12 cellular contexts compared by ENCODE assay signal in genomic region chr10:99984201-99984600, GRCh38. TPM values are rescaled to one million over a fixed set of nuclear protein-coding genes. Genes with fewer than 3 reads are reported as not detected.
A peak's percentile ranks its signal among the peaks of the same experiment; 100 is the strongest.
DNase-seq lines count a peak whose midpoint lies in the region; ATAC-seq, FAIRE-seq and TF ChIP-seq lines count a peak whose summit lies in the region.
"Had no signal": no experiment of that assay in that cellular context is flagged by ENCODE, and none has a peak within 500 bp of the region (broad histone marks: within the 10 kb centered on the region; RNA-seq: fewer than 3 reads in every experiment).

No MANE protein-coding gene starts in this region.

- no peaks in the 10 kb centered on the region for H3K4me1 ChIP-seq in colonic mucosa
- H3K4me1 ChIP-seq in GM23338 (ENCODE audit: insufficient read depth): no peaks in the 10 kb centered on the region

- H3K36me3 Mint-ChIP-seq in GM23338 (ENCODE audit: low read depth): no peaks in the 10 kb centered on the region

- intact Hi-C loops in colonic mucosa (cut with DNase I): no loop called here

- H3K27me3 Mint-ChIP-seq in GM23338 (ENCODE audit: insufficient read depth, low read depth, poor library complexity): peaks cover 2% of the 10 kb centered on the region

- no peaks in the 10 kb centered on the region for H4K20me1 ChIP-seq in GM23338 (replicated peaks; ENCODE audit: insufficient read depth)

- no peaks in the 10 kb centered on the region for H3K9me3 Mint-ChIP-seq in GM23338

- no peak overlapping the region for H3K4me3 Mint-ChIP-seq in GM23338

- H2AFZ ChIP-seq in GM23338: no peak overlapping the region

- FAIRE-seq in GM12892 (lab: Jason Lieb, UNC): peak; percentile 58

- H3K9me2 ChIP-seq in GM23338 (ENCODE audit: insufficient read depth): no peaks in the 10 kb centered on the region

- no peak overlapping the region for H3K4me2 ChIP-seq in GM23338

- H3K4me1 Mint-ChIP-seq in GM23338: peaks cover 13% of the 10 kb centered on the region; the same call in 2 of the 3 replicates

- no peak for TF ChIP-seq POLR2A in GM12892 (IDR thresholded peaks at IDR 0.05; ENCODE audit: low read depth, low read length)

- no peaks in the 10 kb centered on the region for H3K9me3 ChIP-seq in colonic mucosa

- ATAC-seq in GM18870 (IDR thresholded peaks at IDR 0.05; ENCODE audit: unreplicated experiment): no peak
- no peak for ATAC-seq in HG02763 (IDR thresholded peaks at IDR 0.05; ENCODE audit: unreplicated experiment)
- ATAC-seq in GM23338: no peak

- H3K4me3 ChIP-seq in colonic mucosa (no peak overlapping the region), GM23338 (no peak overlapping the region)
- H3K4me3 ChIP-seq: cardiac muscle cell had no signal

- no peak overlapping the region for H3K9ac ChIP-seq in colonic mucosa (ENCODE audit: low read depth in 2 of 2, low read length in 2 of 2)

- H3F3A ChIP-seq in GM23338 (replicated peaks; ENCODE audit: low read depth): no peaks in the 10 kb centered on the region

- H3K36me3 ChIP-seq in colonic mucosa (no peaks in the 10 kb centered on the region), GM23338 (ENCODE audit: insufficient read depth) (no peaks in the 10 kb centered on the region)
- H3K36me3 ChIP-seq: cardiac muscle cell had no signal

- H3K79me2 ChIP-seq in GM23338 (replicated peaks; ENCODE audit: insufficient read depth): peaks cover 4% of the 10 kb centered on the region; the same call in 1 of the 2 replicates

- H3K27ac Mint-ChIP-seq in GM23338: no peak overlapping the region

- no peak for DNase-seq in GM12892 (ENCODE audit: insufficient read length)
- DNase-seq in HPDE6-E6E7 (ENCODE audit: extremely low spot score): peak; percentile 75
- no peak for DNase-seq in colonic mucosa
- peak; percentile 37 for DNase-seq in renal cortical epithelial cell (ENCODE audit: low read depth)
- DNase-seq in stimulated activated naive CD4-positive, alpha-beta T cell (lab: John Stamatoyannopoulos, UW): no peak
- no peak for DNase-seq in GM23338 (ENCODE audit: low spot score)
- DNase-seq: hippocampal formation, NCI-H1694, posterior cingulate gyrus had no signal

- TF ChIP-seq CTCF in colonic mucosa (IDR thresholded peaks at IDR 0.05): no peak
- TF ChIP-seq CTCF in GM23338 (conservative IDR thresholded peaks at IDR 0.05; ENCODE audit: low read depth in 2 of 2): no peak

- H3K27ac ChIP-seq in colonic mucosa (peak overlapping the region; percentile 41), GM23338 (ENCODE audit: low read depth) (no peak overlapping the region)

- H3K27me3 ChIP-seq in colonic mucosa (no peaks in the 10 kb centered on the region), GM23338 (ENCODE audit: insufficient read depth) (no peaks in the 10 kb centered on the region)
- H3K27me3 ChIP-seq: cardiac muscle cell had no signal

TF ChIP-seq in GM23338, 12 proteins besides CTCF, POLR2A, EP300 and RAD21 (continues in another document):
- no peak for TF ChIP-seq POLR2AphosphoS5 (IDR thresholded peaks at IDR 0.05; ENCODE audit: low read depth)
- no peak for TF ChIP-seq ZNF462 (CRISPR knock-in tag; IDR thresholded peaks at IDR 0.05)
- TF ChIP-seq ZNF114 (CRISPR knock-in tag; IDR thresholded peaks at IDR 0.05): no peak
- no peak for TF ChIP-seq JUNB (IDR thresholded peaks at IDR 0.05; ENCODE audit: unreplicated experiment)
- no peak for TF ChIP-seq NANOG (IDR thresholded peaks at IDR 0.05; ENCODE audit: borderline replicate concordance)
- TF ChIP-seq EZH2phosphoT487 (IDR thresholded peaks at IDR 0.05; ENCODE audit: unreplicated experiment): no peak
- no peak for TF ChIP-seq STAT1 (IDR thresholded peaks at IDR 0.05; ENCODE audit: unreplicated experiment)
- TF ChIP-seq ZNF331 (CRISPR knock-in tag; IDR thresholded peaks at IDR 0.05; ENCODE audit: low read depth): no peak
- no peak for TF ChIP-seq REST (IDR thresholded peaks at IDR 0.05; ENCODE audit: unreplicated experiment)
- TF ChIP-seq EZH2 (IDR thresholded peaks at IDR 0.05; ENCODE audit: low read depth, unreplicated experiment): no peak
- TF ChIP-seq CREB1 (CRISPR knock-in tag; IDR thresholded peaks at IDR 0.05; ENCODE audit: low read depth): no peak

RNA-seq across cellular contexts. Expression of gene DNMBP, which starts 25.5 kb away (rescaled TPM):
- polyA plus RNA-seq in GM12892 (2012; ENCODE audit: missing spikeins): 12.1 TPM
- total RNA-seq in colonic mucosa: 10 to 100 TPM; 38.4 to 53.5 TPM
- 13.4 and 21.2 TPM in 2 replicates for total RNA-seq in renal cortical epithelial cell
- total RNA-seq in GM23338 (2014; rRNA removed; shearing (Covaris generic)): 25.7 and 31.2 TPM in 2 replicates
- polyA plus RNA-seq in GM23338 (2016; fragmentation: Nextera tagmentation; extraction: Ambion mirVana): 13.4 and 13.5 TPM in 2 replicates

Comparison
In these comparisons a context has a peak if more than half of its experiments do, and no peak if none do; other contexts are left out.
1. DNase-seq: peak in HPDE6-E6E7 (single experiment) and renal cortical epithelial cell (single experiment); none in GM12892 (single experiment), colonic mucosa (single experiment), stimulated activated naive CD4-positive, alpha-beta T cell (0 of 6) and GM23338 (single experiment).